In genomic region chr9:131734165-131734610, GRCh38 we compare ENCODE assay signal across 8 cellular contexts. TPM values are rescaled to one million over a fixed set of nuclear protein-coding genes. Genes with fewer than 3 reads are reported as not detected.
DNase-seq lines count a peak whose midpoint lies in the region; ATAC-seq and TF ChIP-seq lines count a peak whose summit lies in the region.

No MANE protein-coding gene starts in this region.

- H3K4me1 Mint-ChIP-seq in WTC11, result peaks cover 71% of the 10 kb centered on the region

- H3K9me3 ChIP-seq in subcutaneous abdominal adipose tissue (ENCODE audit: control insufficient read depth in 5 of 5, low read length in 5 of 5), result no peaks in the 10 kb centered on the region

- peaks cover 0 to 5% (median 0%) of the 10 kb centered on the region in 5 donors for H3K36me3 ChIP-seq in subcutaneous abdominal adipose tissue (ENCODE audit: control insufficient read depth in 5 of 5, insufficient read depth in 5 of 5, low read length in 5 of 5)

- no peaks in the 10 kb centered on the region for H3K27me3 ChIP-seq in subcutaneous abdominal adipose tissue (ENCODE audit: control insufficient read depth in 5 of 5, insufficient read depth in 4 of 5, low read length in 5 of 5)

- POLR2A ChIA-PET in WTC11 (lab: Charles Lee), result no interaction called here

- H3K4me3 ChIP-seq in LNCaP clone FGC (ENCODE audit: low read depth, low read length) (no peak overlapping the region), subcutaneous abdominal adipose tissue (ENCODE audit: low read depth in 1 of 5, low read length in 5 of 5) (no peak overlapping the region)

- peak overlapping the region; percentile 45 for H3K27ac ChIP-seq in subcutaneous abdominal adipose tissue (ENCODE audit: low read depth, low read length)

- ATAC-seq in WTC11 (no peak), HG03108 (IDR thresholded peaks at IDR 0.05; ENCODE audit: unreplicated experiment) (no peak)

- CTCF ChIA-PET in WTC11 (lab: Charles Lee), result interaction anchor here (0.9 to 1.0 kb wide), 2 partner anchors 133 to 143 kb away, joined by 3 to 5 read pairs; no protein-coding TSS in a partner anchor

- no peaks in the 10 kb centered on the region for H3K36me3 Mint-ChIP-seq in WTC11

- H3K9ac ChIP-seq in subcutaneous abdominal adipose tissue (ENCODE audit: low read length in 5 of 5), result no peak overlapping the region

- H3K27me3 Mint-ChIP-seq in WTC11 (ENCODE audit: low read depth), result no peaks in the 10 kb centered on the region

- H3K4me3 Mint-ChIP-seq in WTC11, result no peak overlapping the region

- H3K9me3 Mint-ChIP-seq in WTC11, result no peaks in the 10 kb centered on the region

- peak; percentile 60 for DNase-seq in DMS53 treated with DMSO at 0.1 percent for 48 hours (lab: John Stamatoyannopoulos, UW; ENCODE audit: unreplicated experiment)
- peak; percentile 40 for DNase-seq in LNCaP clone FGC (ENCODE audit: low read depth)
- no peak for DNase-seq in WTC11 (ENCODE audit: low spot score)
- DNase-seq in germinal center (ENCODE audit: low spot score), result peak; percentile 14
- no peak for DNase-seq in NCI-H2081 treated with DMSO at 0.1 percent for 48 hours (lab: John Stamatoyannopoulos, UW)
- no peak for DNase-seq in globus pallidus (ENCODE audit: low spot score)

- TF ChIP-seq CTCF in LNCaP clone FGC (IDR thresholded peaks at IDR 0.05; ENCODE audit: control insufficient read depth, extremely low read depth, insufficient read depth) (no peak), WTC11 (IDR thresholded peaks at IDR 0.05) (no peak)

- peaks cover 15 to 81% (median 80%) of the 10 kb centered on the region in 5 donors for H3K4me1 ChIP-seq in subcutaneous abdominal adipose tissue (ENCODE audit: control insufficient read depth in 5 of 5, insufficient read depth in 5 of 5, low read length in 5 of 5)

- H3K27ac Mint-ChIP-seq in WTC11, result peak overlapping the region; percentile 82

TF ChIP-seq in WTC11, 78 proteins besides CTCF, POLR2A, EP300 and RAD21:
- TF ChIP-seq RORB (CRISPR knock-in tag; IDR thresholded peaks at IDR 0.05) (no peak), FOXP1 (CRISPR knock-in tag; IDR thresholded peaks at IDR 0.05; ENCODE audit: borderline replicate concordance) (no peak)

RNA-seq across cellular contexts. Expression of gene RAPGEF1, which starts 5.7 kb away (rescaled TPM):
- 57.9 to 66.2 TPM (median 65.7 TPM) in 3 replicates for total RNA-seq in WTC11 (2021)

Comparison
In these comparisons a context has a peak if more than half of its experiments do, and no peak if none do; other contexts are left out.
1. DNase-seq: peak in DMS53 treated with DMSO at 0.1 percent for 48 hours (single experiment), LNCaP clone FGC (single experiment) and germinal center (single experiment); none in WTC11 (single experiment), NCI-H2081 treated with DMSO at 0.1 percent for 48 hours (single experiment) and globus pallidus (single experiment).